8 cellular contexts compared by ENCODE assay signal in genomic region chr10:13299437-13300287, GRCh38. TPM values are rescaled to one million over a fixed set of nuclear protein-coding genes. Genes with fewer than 3 reads are reported as not detected.
DNase-seq lines count a peak whose midpoint lies in the region; ATAC-seq, FAIRE-seq and TF ChIP-seq lines count a peak whose summit lies in the region.

Gene PHYH (minus strand): TSS chr10:13300064. CDS start chr10:13300042, 22 bp downstream.

- H3K4me3 ChIP-seq in SU-DHL-6 (ENCODE audit: insufficient read depth, low read length, poor library complexity, severe bottlenecking) (peak within 1 kb of the TSS; percentile 62), pancreas (peak within 1 kb of the TSS; percentile 52 to 98 (median 88)), thymus (ENCODE audit: low read length) (peak within 1 kb of the TSS; percentile 55)

- peaks cover 0 to 4% (median 4%) of the 10 kb centered on the region in 3 donors for H3K4me1 ChIP-seq in pancreas
- H3K4me1 ChIP-seq in thymus (ENCODE audit: control insufficient read depth, insufficient read depth, low read length): peaks cover 7% of the 10 kb centered on the region

- TF ChIP-seq CTCF in SU-DHL-6 (IDR thresholded peaks at IDR 0.05; ENCODE audit: insufficient read depth, low read length, poor library complexity, severe bottlenecking) (no peak), pancreas (IDR thresholded peaks at IDR 0.05) (no peak)

- H3K27ac ChIP-seq in SU-DHL-6 (ENCODE audit: low read depth, low read length) (no peak within 1 kb of the TSS), pancreas (peak within 1 kb of the TSS; percentile 88 to 100 (median 99)), thymus (ENCODE audit: low read depth) (peak within 1 kb of the TSS; percentile 83)

- WGBS in pancreas, 2 donors: 0% methylated on average over 54 to 88 of the region's 88 CpGs
- WGBS in thymus: under 1% methylated on average over 88 of the region's 88 CpGs

- no peaks in the 10 kb centered on the region; the same call in 1 of the 2 replicates for H3F3A ChIP-seq in SU-DHL-6 (ENCODE audit: insufficient read depth)

- H3K9me2 ChIP-seq in SU-DHL-6 (replicated peaks; ENCODE audit: insufficient read depth, low read length): no peaks in the 10 kb centered on the region

- peak; percentile 23 for FAIRE-seq in G401.6 (lab: Jason Lieb, UNC)
- no peak for FAIRE-seq in pancreas (lab: Jason Lieb, UNC)

- DNase-seq in LHCN-M2 (ENCODE audit: low read depth) (peak; percentile 92), Right ventricle myocardium inferior (ENCODE audit: missing footprints) (peak; percentile 94), pancreas (peak; percentile 87 to 97 (median 92))
- DNase-seq in activated naive CD8-positive, alpha-beta T cell treated with anti-CD3 and anti-CD28 coated beads, Interleukin-2, amount 50 U/mL, for 16 hours (ENCODE audit: low read depth, low spot score): peak; percentile 44

- no peaks in the 10 kb centered on the region for H3K79me2 ChIP-seq in SU-DHL-6 (ENCODE audit: insufficient read depth, low read length)

- intact Hi-C loops in Right ventricle myocardium inferior (cut with DNase I): loop anchor here (5.0 kb wide), 1 partner anchor 197 kb away; the partner anchor contains the start of gene OPTN
- intact Hi-C loops in pancreas (cut with DNase I): loop anchor here in 1 of 3 donors (5.0 kb wide), 1 partner anchor 137 kb away; the partner anchor contains the start of gene MCM10

- H3K9ac ChIP-seq in SU-DHL-6 (ENCODE audit: low read length): peak within 1 kb of the TSS; percentile 55

- H3K9me3 ChIP-seq in SU-DHL-6 (ENCODE audit: insufficient read depth, low read length): no peaks in the 10 kb centered on the region
- H3K9me3 ChIP-seq in pancreas: no peaks in the 10 kb centered on the region
- H3K9me3 ChIP-seq in thymus (ENCODE audit: control insufficient read depth): no peaks in the 10 kb centered on the region

- H4K20me1 ChIP-seq in SU-DHL-6 (ENCODE audit: low read depth, low read length): no peaks in the 10 kb centered on the region

- peak within 1 kb of the TSS; percentile 96 for H2AFZ ChIP-seq in SU-DHL-6 (ENCODE audit: low read depth, low read length, severe bottlenecking)

- H3K36me3 ChIP-seq in SU-DHL-6 (ENCODE audit: low read length): no peaks in the 10 kb centered on the region
- H3K36me3 ChIP-seq in pancreas: peaks cover 0 to 3% (median 0%) of the 10 kb centered on the region in 3 donors
- no peaks in the 10 kb centered on the region for H3K36me3 ChIP-seq in thymus (ENCODE audit: control insufficient read depth, insufficient read depth)

- peak within 1 kb of the TSS; percentile 83 for H3K4me2 ChIP-seq in SU-DHL-6 (ENCODE audit: low read depth, low read length, poor library complexity, severe bottlenecking)

- peak; percentile 78 for ATAC-seq in GM21825 (IDR thresholded peaks at IDR 0.05; ENCODE audit: unreplicated experiment)
- peak; percentile 95 for ATAC-seq in Right ventricle myocardium inferior
- ATAC-seq in pancreas: peak; percentile 86 to 92 (median 90)

- no peaks in the 10 kb centered on the region for H3K27me3 ChIP-seq in SU-DHL-6 (ENCODE audit: low read length)
- H3K27me3 ChIP-seq in pancreas: no peaks in the 10 kb centered on the region
- no peaks in the 10 kb centered on the region for H3K27me3 ChIP-seq in thymus (ENCODE audit: control insufficient read depth, insufficient read depth)

RNA-seq across cellular contexts. Expression of gene PHYH, which starts in this region (rescaled TPM):
- total RNA-seq in LHCN-M2 (2014; rRNA removed): 37.0 and 48.4 TPM in 2 replicates
- polyA plus RNA-seq in LHCN-M2 (2012): 29.6 TPM
- 177 TPM for total RNA-seq in Right ventricle myocardium inferior
- total RNA-seq in pancreas: 10 to 100 TPM; 13.4 to 22.5 (median 18.3) TPM
- polyA plus RNA-seq in pancreas: 10 to 100 TPM; 20.0 to 32.0 TPM
- polyA plus RNA-seq in thymus: 18.1 TPM

Comparison
In these comparisons a context has a peak if more than half of its experiments do, and no peak if none do; other contexts are left out.
1. DNase-seq: peak in every context shown above with its lines; median percentile 94 in Right ventricle myocardium inferior; 92 in LHCN-M2; 92 in pancreas; 44 in activated naive CD8-positive, alpha-beta T cell treated with anti-CD3 and anti-CD28 coated beads, Interleukin-2, amount 50 U/mL, for 16 hours.